31 cellular contexts compared by ENCODE assay signal in genomic region chr10:13201132-13201531, GRCh38. TPM values are rescaled to one million over a fixed set of nuclear protein-coding genes. Genes with fewer than 3 reads are reported as not detected.
DNase-seq lines count a peak whose midpoint lies in the region; ATAC-seq and TF ChIP-seq lines count a peak whose summit lies in the region.
"Had no signal": no experiment of that assay in that cellular context is flagged by ENCODE, and none has a peak within 500 bp of the region (broad histone marks: within the 10 kb centered on the region; RNA-seq: fewer than 3 reads in every experiment).

No MANE protein-coding gene starts in this region.

- no peak for TF ChIP-seq CTCF in HFFc6 (IDR thresholded peaks at IDR 0.05)
- no peak for TF ChIP-seq CTCF in astrocyte of the spinal cord (IDR thresholded peaks at IDR 0.05; ENCODE audit: low read depth, low read length)

- peak overlapping the region; percentile 30 for H3K27ac Mint-ChIP-seq in HFFc6
- H3K27ac Mint-ChIP-seq: activated CD8-positive, alpha-beta T cell treated with anti-CD3 and anti-CD28 coated beads for 36 hours; activated naive CD4-positive, alpha-beta T cell treated with anti-CD3 and anti-CD28 coated beads, Interleukin-2, amount 50 U/mL, for 72 hours; activated T-helper 2 cell treated with anti-CD3 and anti-CD28 coated beads, Interferon-gamma antibody, Interleukin-2, Interleukin-4, amounts not matched to agents 10 μg/mL and 5 μg/mL and 100 μg/mL, durations not matched to agents 14 hours and 24 hours and 36 hours; nephron; T-cell had no signal

- DNase-seq in AG08396 (ENCODE audit: low spot score), result peak; percentile 39
- DNase-seq in HFFc6, result peak; percentile 73
- peak; percentile 5 for DNase-seq in astrocyte of the spinal cord (ENCODE audit: low read depth, low spot score)
- DNase-seq in kidney glomerular epithelial cell (lab: John Stamatoyannopoulos, UW), result peak; percentile 32
- no peak for DNase-seq in activated T-cell treated with anti-CD3 and anti-CD28 coated beads, Interleukin-2, amount 50 U/mL, for 4 hours
- DNase-seq in NCI-H187 (lab: John Stamatoyannopoulos, UW), result no peak
- no peak for DNase-seq in NCI-H2081 treated with DMSO at 0.1 percent for 48 hours (lab: John Stamatoyannopoulos, UW)
- DNase-seq: activated CD8-positive, alpha-beta T cell treated with anti-CD3 and anti-CD28 coated beads for 36 hours; aorta; central memory CD4-positive, alpha-beta T cell; DMS79 treated with DMSO at 0.1 percent for 48 hours; glutamatergic neuron; NCI-H1105; NCI-H2081; NCI-H748 treated with DMSO at 0.1 percent for 48 hours; ovary; retina; SJCRH30; small intestine; stimulated activated CD8-positive, alpha-beta memory T cell treated with anti-CD3 and anti-CD28 coated beads, Interleukin-4, amount 100 ng/mL, for 48 hours; stomach; T-cell had no signal

- no peaks in the 10 kb centered on the region for H3K9me3 Mint-ChIP-seq in HFFc6
- H3K9me3 Mint-ChIP-seq in activated T-cell treated with anti-CD3 and anti-CD28 coated beads, Interleukin-2, amount 50 U/mL, for 4 hours, result no peaks in the 10 kb centered on the region
- H3K9me3 Mint-ChIP-seq: activated CD8-positive, alpha-beta T cell treated with anti-CD3 and anti-CD28 coated beads for 36 hours; activated naive CD4-positive, alpha-beta T cell treated with anti-CD3 and anti-CD28 coated beads, Interleukin-2, amount 50 U/mL, for 72 hours; activated T-helper 2 cell treated with anti-CD3 and anti-CD28 coated beads, Interferon-gamma antibody, Interleukin-2, Interleukin-4, amounts not matched to agents 10 μg/mL and 5 μg/mL and 100 μg/mL, durations not matched to agents 14 hours and 24 hours and 36 hours; nephron; T-cell had no signal

- in situ Hi-C loops in astrocyte of the spinal cord (cut with HindIII; ENCODE audit: low sequenced_read_pairs), result no loop called here

- no peak overlapping the region for H3K4me3 ChIP-seq in astrocyte of the spinal cord (ENCODE audit: low read depth, low read length)
- H3K4me3 ChIP-seq: lung, ovary, SJCRH30, stomach, tibial nerve had no signal

- ATAC-seq in activated T-cell treated with anti-CD3 and anti-CD28 coated beads, Interleukin-2, amount 50 U/mL, for 4 hours, result no peak
- no peak for ATAC-seq in HG02938 (IDR thresholded peaks at IDR 0.05; ENCODE audit: unreplicated experiment)
- ATAC-seq: activated CD8-positive, alpha-beta T cell treated with anti-CD3 and anti-CD28 coated beads for 36 hours; activated naive CD4-positive, alpha-beta T cell treated with anti-CD3 and anti-CD28 coated beads, Interleukin-2, amount 50 U/mL, for 72 hours; T-cell had no signal

- H3K27me3 Mint-ChIP-seq in HFFc6 (ENCODE audit: insufficient read depth), result peaks cover 3% of the 10 kb centered on the region; the same call in 1 of the 2 replicates
- no peaks in the 10 kb centered on the region for H3K27me3 Mint-ChIP-seq in activated T-cell treated with anti-CD3 and anti-CD28 coated beads, Interleukin-2, amount 50 U/mL, for 4 hours (ENCODE audit: low read depth)
- H3K27me3 Mint-ChIP-seq: activated CD8-positive, alpha-beta T cell treated with anti-CD3 and anti-CD28 coated beads for 36 hours; T-cell had no signal

- no peak overlapping the region for H3K4me3 Mint-ChIP-seq in HFFc6
- H3K4me3 Mint-ChIP-seq in activated T-cell treated with anti-CD3 and anti-CD28 coated beads, Interleukin-2, amount 50 U/mL, for 4 hours, result no peak overlapping the region
- H3K4me3 Mint-ChIP-seq: activated CD8-positive, alpha-beta T cell treated with anti-CD3 and anti-CD28 coated beads for 36 hours; nephron; T-cell had no signal

- no peaks in the 10 kb centered on the region for H3K36me3 Mint-ChIP-seq in HFFc6 (ENCODE audit: low read depth)
- H3K36me3 Mint-ChIP-seq in activated T-cell treated with anti-CD3 and anti-CD28 coated beads, Interleukin-2, amount 50 U/mL, for 4 hours (ENCODE audit: insufficient read depth), result no peaks in the 10 kb centered on the region
- H3K36me3 Mint-ChIP-seq: T-cell had no signal

- H3K4me1 Mint-ChIP-seq in HFFc6 (ENCODE audit: low read depth), result peaks cover 18% of the 10 kb centered on the region
- no peaks in the 10 kb centered on the region for H3K4me1 Mint-ChIP-seq in activated T-cell treated with anti-CD3 and anti-CD28 coated beads, Interleukin-2, amount 50 U/mL, for 4 hours (ENCODE audit: low read depth)
- H3K4me1 Mint-ChIP-seq: nephron, T-cell had no signal

RNA-seq across cellular contexts. Expression of gene UCMA, which starts 33.0 kb away (rescaled TPM):
- total RNA-seq in HFFc6 (2021; fragmentation: NEBNext Ultra II Directional; extraction: Animal tissue kit (Norgen Biotek cat#: 25700)), result not detected
- not detected for total RNA-seq in activated T-cell treated with anti-CD3 and anti-CD28 coated beads, Interleukin-2, amount 50 U/mL, for 4 hours
- total RNA-seq: activated CD8-positive, alpha-beta T cell treated with anti-CD3 and anti-CD28 coated beads for 36 hours; activated naive CD4-positive, alpha-beta T cell treated with anti-CD3 and anti-CD28 coated beads, Interleukin-2, amount 50 U/mL, for 72 hours; activated T-helper 2 cell treated with anti-CD3 and anti-CD28 coated beads, Interferon-gamma antibody, Interleukin-2, Interleukin-4, amounts not matched to agents 10 μg/mL and 5 μg/mL and 100 μg/mL, durations not matched to agents 14 hours and 24 hours and 36 hours; aorta; dermis microvascular lymphatic vessel endothelial cell; mucosa of gallbladder; RPMI7951; SJCRH30; stomach; T-cell; tibial nerve had no signal

RNA-seq across cellular contexts. Expression of gene MCM10, which starts 39.8 kb away (rescaled TPM):
- total RNA-seq in HFFc6 (2021; fragmentation: NEBNext Ultra II Directional; extraction: Animal tissue kit (Norgen Biotek cat#: 25700)), result 10 to 100 TPM in 5 of 6 experiments, 1 to 10 TPM in 1; 8.3 to 18.4 (median 15.7) TPM
- total RNA-seq in activated T-cell treated with anti-CD3 and anti-CD28 coated beads, Interleukin-2, amount 50 U/mL, for 4 hours, result 10 to 100 TPM; 39.3 to 66.9 (median 55.4) TPM

Comparison
In these comparisons a context has a peak if more than half of its experiments do, and no peak if none do; other contexts are left out.
1. DNase-seq: peak in AG08396 (single experiment), HFFc6 (single experiment), astrocyte of the spinal cord (single experiment) and kidney glomerular epithelial cell (single experiment); none in activated T-cell treated with anti-CD3 and anti-CD28 coated beads, Interleukin-2, amount 50 U/mL, for 4 hours (single experiment), NCI-H187 (0 of 2) and NCI-H2081 treated with DMSO at 0.1 percent for 48 hours (single experiment).